Comparison of ENCODE assay signal across 30 cellular contexts in genomic region chr2:19568809-19569208, GRCh38.
"Had no signal": no experiment of that assay in that cellular context is flagged by ENCODE, and none has a peak within 500 bp of the region (broad histone marks: within the 10 kb centered on the region; RNA-seq: fewer than 3 reads in every experiment).

No MANE protein-coding gene starts in this region.

- H3K27me3 Mint-ChIP-seq: activated CD4-positive, alpha-beta T cell treated with anti-CD3 and anti-CD28 coated beads, Interleukin-2, amount 10 ng/mL, durations not matched to agents 7 days and 5 days had no signal

- H3K27me3 ChIP-seq: ascending aorta, body of pancreas, MG63 had no signal

- H3K9me3 ChIP-seq: ascending aorta, body of pancreas had no signal

- H3K27ac Mint-ChIP-seq: activated CD4-positive, alpha-beta memory T cell treated with anti-CD3 and anti-CD28 coated beads for 36 hours; activated CD4-positive, alpha-beta T cell treated with anti-CD3 and anti-CD28 coated beads, Interleukin-2, amount 10 ng/mL, durations not matched to agents 7 days and 5 days; activated naive CD4-positive, alpha-beta T cell treated with anti-CD3 and anti-CD28 coated beads, Interleukin-2, amount 50 U/mL, for 72 hours; activated naive CD8-positive, alpha-beta T cell treated with anti-CD3 and anti-CD28 coated beads, Interleukin-2, amount 50 U/mL, for 24 hours; T-cell had no signal

- H3K4me3 ChIP-seq: ascending aorta, body of pancreas, MG63, SK-N-MC had no signal

- H3K36me3 ChIP-seq: ascending aorta, MG63 had no signal

- ATAC-seq: activated naive CD4-positive, alpha-beta T cell treated with anti-CD3 and anti-CD28 coated beads, Interleukin-2, amount 50 U/mL, for 72 hours; activated naive CD8-positive, alpha-beta T cell treated with anti-CD3 and anti-CD28 coated beads, Interleukin-2, amount 50 U/mL, for 24 hours; activated T-cell treated with anti-CD3 and anti-CD28 coated beads, Interleukin-2, amount 50 U/mL, for 4 hours; body of pancreas; T-cell had no signal

- H3K9me3 Mint-ChIP-seq: activated CD4-positive, alpha-beta memory T cell treated with anti-CD3 and anti-CD28 coated beads for 36 hours; activated CD4-positive, alpha-beta T cell treated with anti-CD3 and anti-CD28 coated beads, Interleukin-2, amount 10 ng/mL, durations not matched to agents 7 days and 5 days; activated naive CD4-positive, alpha-beta T cell treated with anti-CD3 and anti-CD28 coated beads, Interleukin-2, amount 50 U/mL, for 72 hours; activated naive CD8-positive, alpha-beta T cell treated with anti-CD3 and anti-CD28 coated beads, Interleukin-2, amount 50 U/mL, for 24 hours; activated T-cell treated with anti-CD3 and anti-CD28 coated beads, Interleukin-2, amount 50 U/mL, for 4 hours; central memory CD8-positive, alpha-beta T cell; T-cell had no signal

- H3K4me3 Mint-ChIP-seq: activated CD4-positive, alpha-beta memory T cell treated with anti-CD3 and anti-CD28 coated beads for 36 hours; activated CD4-positive, alpha-beta T cell treated with anti-CD3 and anti-CD28 coated beads, Interleukin-2, amount 10 ng/mL, durations not matched to agents 7 days and 5 days; activated naive CD8-positive, alpha-beta T cell treated with anti-CD3 and anti-CD28 coated beads, Interleukin-2, amount 50 U/mL, for 24 hours; activated T-cell treated with anti-CD3 and anti-CD28 coated beads, Interleukin-2, amount 50 U/mL, for 4 hours; central memory CD8-positive, alpha-beta T cell; T-cell had no signal

- H3K4me2 ChIP-seq: KMS-11 had no signal

- H3K4me1 Mint-ChIP-seq: activated CD4-positive, alpha-beta T cell treated with anti-CD3 and anti-CD28 coated beads, Interleukin-2, amount 10 ng/mL, durations not matched to agents 7 days and 5 days; activated naive CD8-positive, alpha-beta T cell treated with anti-CD3 and anti-CD28 coated beads, Interleukin-2, amount 50 U/mL, for 24 hours; central memory CD8-positive, alpha-beta T cell; T-cell had no signal

- H3K9ac ChIP-seq: KMS-11 had no signal

- H3K4me1 ChIP-seq: ascending aorta had no signal

- H3K27ac ChIP-seq: ascending aorta, body of pancreas, KMS-11, SK-N-MC, VCaP had no signal

- DNase-seq: activated CD4-positive, alpha-beta memory T cell treated with anti-CD3 and anti-CD28 coated beads for 36 hours; activated CD4-positive, alpha-beta T cell treated with anti-CD3 and anti-CD28 coated beads, Interleukin-2, amount 10 ng/mL, durations not matched to agents 7 days and 5 days; activated CD4-positive, CD25-positive, alpha-beta regulatory T cell; activated CD8-positive, alpha-beta memory T cell treated with anti-CD3 and anti-CD28 coated beads for 24 hours; activated effector memory CD4-positive, alpha-beta T cell treated with anti-CD3 and anti-CD28 coated beads, Interleukin-2, amount 50 U/mL, for 16 hours; activated naive CD4-positive, alpha-beta T cell treated with Interleukin-2 at 50 U/mL for 16 hours; activated naive CD8-positive, alpha-beta T cell treated with anti-CD3 and anti-CD28 coated beads, Interleukin-2, amount 50 U/mL, for 24 hours; activated T-cell treated with anti-CD3 and anti-CD28 coated beads, Interleukin-2, amount 50 U/mL, for 4 hours; amniotic stem cell; body of pancreas; MV-4-11; NCI-H1092 treated with DMSO at 0.1 percent for 48 hours; NCI-H1417 treated with DMSO at 0.1 percent for 48 hours; NCI-H1694 treated with DMSO at 0.1 percent for 48 hours; NCI-H2029 treated with DMSO at 0.1 percent for 48 hours; NCI-H345; NCI-H510A; NCI-H526 treated with DMSO at 0.1 percent for 48 hours; NCI-H82; NK-92 treated with Interleukin-12 subunit alpha and Interleukin-12 subunit beta, amount 100 ng/mL, for 24 hours; OCI-M1; SIG-M5; T-cell had no signal
